Comparison of ENCODE assay signal across 29 cellular contexts in genomic region chr9:33013962-33014664, GRCh38.
"Had no signal": no experiment of that assay in that cellular context is flagged by ENCODE, and none has a peak within 500 bp of the region (broad histone marks: within the 10 kb centered on the region; RNA-seq: fewer than 3 reads in every experiment).

No MANE protein-coding gene starts in this region.

- H3K4me3 Mint-ChIP-seq: activated CD4-positive, alpha-beta T cell treated with anti-CD3 and anti-CD28 coated beads, Interleukin-2, amount 10 ng/mL, durations not matched to agents 7 days and 5 days; activated CD8-positive, alpha-beta T cell treated with anti-CD3 and anti-CD28 coated beads for 36 hours; activated naive CD4-positive, alpha-beta T cell treated with anti-CD3 and anti-CD28 coated beads for 36 hours; activated naive CD4-positive, alpha-beta T cell treated with anti-CD3 and anti-CD28 coated beads, Interleukin-2, amount 50 U/mL, for 24 hours; activated naive CD8-positive, alpha-beta T cell treated with anti-CD3 and anti-CD28 coated beads for 36 hours; activated naive CD8-positive, alpha-beta T cell treated with anti-CD3 and anti-CD28 coated beads, Interleukin-2, amount 50 U/mL, for 24 hours; activated T-cell treated with anti-CD3 and anti-CD28 coated beads, Interleukin-2, amount 50 U/mL, for 4 hours; effector memory CD8-positive, alpha-beta T cell had no signal

- DNase-seq: activated CD4-positive, alpha-beta T cell treated with anti-CD3 and anti-CD28 coated beads for 1 hour; activated CD4-positive, alpha-beta T cell treated with anti-CD3 and anti-CD28 coated beads for 4 hours; activated CD4-positive, alpha-beta T cell treated with anti-CD3 and anti-CD28 coated beads, Interleukin-2, amount 10 ng/mL, durations not matched to agents 7 days and 5 days; activated CD4-positive, alpha-beta T cell treated with anti-CD3 and anti-CD28 coated beads, Interleukin-2, amount 50 U/mL, for 4 hours; activated CD8-positive, alpha-beta memory T cell treated with anti-CD3 and anti-CD28 coated beads for 24 hours; activated CD8-positive, alpha-beta T cell treated with anti-CD3 and anti-CD28 coated beads for 36 hours; activated effector memory CD4-positive, alpha-beta T cell treated with anti-CD3 and anti-CD28 coated beads, Interleukin-2, amount 50 U/mL, for 16 hours; activated naive CD4-positive, alpha-beta T cell treated with anti-CD3 and anti-CD28 coated beads for 36 hours; activated naive CD8-positive, alpha-beta T cell treated with anti-CD3 and anti-CD28 coated beads for 36 hours; activated naive CD8-positive, alpha-beta T cell treated with anti-CD3 and anti-CD28 coated beads, Interleukin-2, amount 50 U/mL, for 24 hours; activated T-cell treated with anti-CD3 and anti-CD28 coated beads, Interleukin-2, amount 50 U/mL, for 4 hours; adrenal gland; amygdala; aorta; body of pancreas; caudate nucleus; cortex of kidney; dermis blood vessel endothelial cell; effector CD4-positive, alpha-beta T cell; effector memory CD8-positive, alpha-beta T cell; esophagus squamous epithelium; heart right ventricle; T-helper 2 cell had no signal

- H3K36me3 ChIP-seq: adrenal gland had no signal

- H3K4me3 ChIP-seq: adrenal gland, body of pancreas, esophagus squamous epithelium, gastroesophageal sphincter, heart right ventricle had no signal

- H3K4me1 Mint-ChIP-seq: activated CD4-positive, alpha-beta T cell treated with anti-CD3 and anti-CD28 coated beads, Interleukin-2, amount 10 ng/mL, durations not matched to agents 7 days and 5 days; activated naive CD4-positive, alpha-beta T cell treated with anti-CD3 and anti-CD28 coated beads, Interleukin-2, amount 50 U/mL, for 24 hours; activated naive CD8-positive, alpha-beta T cell treated with anti-CD3 and anti-CD28 coated beads for 36 hours; activated naive CD8-positive, alpha-beta T cell treated with anti-CD3 and anti-CD28 coated beads, Interleukin-2, amount 50 U/mL, for 24 hours had no signal

- ATAC-seq: activated CD8-positive, alpha-beta T cell treated with anti-CD3 and anti-CD28 coated beads for 36 hours; activated naive CD8-positive, alpha-beta T cell treated with anti-CD3 and anti-CD28 coated beads, Interleukin-2, amount 50 U/mL, for 24 hours; activated T-cell treated with anti-CD3 and anti-CD28 coated beads, Interleukin-2, amount 50 U/mL, for 4 hours; body of pancreas; effector memory CD8-positive, alpha-beta T cell; gastroesophageal sphincter had no signal

- FAIRE-seq: colon, endothelial cell of umbilical vein had no signal

- H3K27me3 ChIP-seq: adrenal gland, body of pancreas, esophagus squamous epithelium, gastroesophageal sphincter, heart right ventricle had no signal

- H3K36me3 Mint-ChIP-seq: activated naive CD4-positive, alpha-beta T cell treated with anti-CD3 and anti-CD28 coated beads, Interleukin-2, amount 50 U/mL, for 24 hours; activated naive CD8-positive, alpha-beta T cell treated with anti-CD3 and anti-CD28 coated beads for 36 hours had no signal

- H3K9me3 Mint-ChIP-seq: activated CD4-positive, alpha-beta T cell treated with anti-CD3 and anti-CD28 coated beads, Interleukin-2, amount 10 ng/mL, durations not matched to agents 7 days and 5 days; activated CD8-positive, alpha-beta T cell treated with anti-CD3 and anti-CD28 coated beads for 36 hours; activated naive CD4-positive, alpha-beta T cell treated with anti-CD3 and anti-CD28 coated beads for 36 hours; activated naive CD4-positive, alpha-beta T cell treated with anti-CD3 and anti-CD28 coated beads, Interleukin-2, amount 50 U/mL, for 24 hours; activated naive CD8-positive, alpha-beta T cell treated with anti-CD3 and anti-CD28 coated beads for 36 hours; activated naive CD8-positive, alpha-beta T cell treated with anti-CD3 and anti-CD28 coated beads, Interleukin-2, amount 50 U/mL, for 24 hours; activated T-cell treated with anti-CD3 and anti-CD28 coated beads, Interleukin-2, amount 50 U/mL, for 4 hours; activated T-helper 2 cell treated with anti-CD3 and anti-CD28 coated beads, Interferon-gamma antibody, Interleukin-2, Interleukin-4, amounts not matched to agents 10 μg/mL and 5 μg/mL and 100 μg/mL, durations not matched to agents 14 hours and 24 hours and 36 hours; effector memory CD8-positive, alpha-beta T cell had no signal

- H3K27ac ChIP-seq: adrenal gland, body of pancreas, epithelial cell of prostate, esophagus squamous epithelium, gastroesophageal sphincter, heart right ventricle had no signal

- H3K27ac Mint-ChIP-seq: activated CD4-positive, alpha-beta T cell treated with anti-CD3 and anti-CD28 coated beads, Interleukin-2, amount 10 ng/mL, durations not matched to agents 7 days and 5 days; activated CD8-positive, alpha-beta T cell treated with anti-CD3 and anti-CD28 coated beads for 36 hours; activated naive CD4-positive, alpha-beta T cell treated with anti-CD3 and anti-CD28 coated beads for 36 hours; activated naive CD4-positive, alpha-beta T cell treated with anti-CD3 and anti-CD28 coated beads, Interleukin-2, amount 50 U/mL, for 24 hours; activated naive CD8-positive, alpha-beta T cell treated with anti-CD3 and anti-CD28 coated beads for 36 hours; activated naive CD8-positive, alpha-beta T cell treated with anti-CD3 and anti-CD28 coated beads, Interleukin-2, amount 50 U/mL, for 24 hours; activated T-helper 2 cell treated with anti-CD3 and anti-CD28 coated beads, Interferon-gamma antibody, Interleukin-2, Interleukin-4, amounts not matched to agents 10 μg/mL and 5 μg/mL and 100 μg/mL, durations not matched to agents 14 hours and 24 hours and 36 hours; effector memory CD8-positive, alpha-beta T cell had no signal

- H3K4me1 ChIP-seq: adrenal gland, body of pancreas, esophagus squamous epithelium, gastroesophageal sphincter had no signal

- H3K27me3 Mint-ChIP-seq: activated CD4-positive, alpha-beta T cell treated with anti-CD3 and anti-CD28 coated beads, Interleukin-2, amount 10 ng/mL, durations not matched to agents 7 days and 5 days; activated CD8-positive, alpha-beta T cell treated with anti-CD3 and anti-CD28 coated beads for 36 hours; activated naive CD4-positive, alpha-beta T cell treated with anti-CD3 and anti-CD28 coated beads, Interleukin-2, amount 50 U/mL, for 24 hours; activated naive CD8-positive, alpha-beta T cell treated with anti-CD3 and anti-CD28 coated beads for 36 hours; activated naive CD8-positive, alpha-beta T cell treated with anti-CD3 and anti-CD28 coated beads, Interleukin-2, amount 50 U/mL, for 24 hours; effector memory CD8-positive, alpha-beta T cell had no signal

- H3K9me3 ChIP-seq: adrenal gland, body of pancreas, esophagus squamous epithelium, gastroesophageal sphincter, heart right ventricle had no signal
